In genomic region chr17:78828470-78829185, GRCh38 we compare ENCODE assay signal across 9 cellular contexts. TPM values are rescaled to one million over a fixed set of nuclear protein-coding genes. Genes with fewer than 3 reads are reported as not detected.
A peak's percentile ranks its signal among the peaks of the same experiment; 100 is the strongest.
DNase-seq lines count a peak whose midpoint lies in the region; ATAC-seq, FAIRE-seq and TF ChIP-seq lines count a peak whose summit lies in the region.
"Had no signal": no experiment of that assay in that cellular context is flagged by ENCODE, and none has a peak within 500 bp of the region (broad histone marks: within the 10 kb centered on the region; RNA-seq: fewer than 3 reads in every experiment).

No MANE protein-coding gene starts in this region.

- no peaks in the 10 kb centered on the region for H3K9me3 Mint-ChIP-seq in HFFc6
- H3K9me3 Mint-ChIP-seq in activated T-helper 17 cell treated with anti-CD3 and anti-CD28 coated beads, Interleukin-2, amount 50 U/mL, for 72 hours: no peaks in the 10 kb centered on the region

- TF ChIP-seq CTCF in D721Med (IDR thresholded peaks at IDR 0.05; ENCODE audit: insufficient read depth, missing control alignments) (peak; percentile 36), HFFc6 (IDR thresholded peaks at IDR 0.05) (peak; percentile 67)

- no peak overlapping the region for H3K4me3 Mint-ChIP-seq in HFFc6
- H3K4me3 Mint-ChIP-seq in activated T-helper 17 cell treated with anti-CD3 and anti-CD28 coated beads, Interleukin-2, amount 50 U/mL, for 72 hours: no peak overlapping the region

- no peak overlapping the region for H3K27ac Mint-ChIP-seq in HFFc6
- H3K27ac Mint-ChIP-seq in activated T-helper 17 cell treated with anti-CD3 and anti-CD28 coated beads, Interleukin-2, amount 50 U/mL, for 72 hours: peak overlapping the region; percentile 59

- no peak overlapping the region for H3K27ac ChIP-seq in caudate nucleus (ENCODE audit: low read depth, low read length)

- H3K27me3 Mint-ChIP-seq in HFFc6 (ENCODE audit: insufficient read depth): peaks cover 4% of the 10 kb centered on the region
- H3K27me3 Mint-ChIP-seq in activated T-helper 17 cell treated with anti-CD3 and anti-CD28 coated beads, Interleukin-2, amount 50 U/mL, for 72 hours: no peaks in the 10 kb centered on the region

- peak; percentile 63 for ATAC-seq in activated T-helper 17 cell treated with anti-CD3 and anti-CD28 coated beads, Interleukin-2, amount 50 U/mL, for 72 hours (replicated peaks)

- FAIRE-seq in D721Med (lab: Jason Lieb, UNC): no peak

- DNase-seq in D721Med (ENCODE audit: insufficient read length, low spot score) (no peak), HFFc6 (peak; percentile 65), kidney tubule cell (ENCODE audit: low spot score) (peak; percentile 60), putamen (ENCODE audit: low spot score) (no peak), anterior cingulate cortex (lab: John Stamatoyannopoulos, UW) (no peak), caudate nucleus (lab: John Stamatoyannopoulos, UW) (no peak), NCI-H1092 (lab: John Stamatoyannopoulos, UW) (no peak)
- DNase-seq: stimulated activated CD4-positive, alpha-beta T cell treated with anti-CD3 and anti-CD28 coated beads, Interleukin-4, amount 100 ng/mL, for 24 hours had no signal

- peaks cover 35% of the 10 kb centered on the region for H3K4me1 Mint-ChIP-seq in HFFc6 (ENCODE audit: low read depth)
- peaks cover 22% of the 10 kb centered on the region for H3K4me1 Mint-ChIP-seq in activated T-helper 17 cell treated with anti-CD3 and anti-CD28 coated beads, Interleukin-2, amount 50 U/mL, for 72 hours

- H3K36me3 Mint-ChIP-seq in HFFc6 (ENCODE audit: low read depth): peaks cover 55% of the 10 kb centered on the region
- H3K36me3 Mint-ChIP-seq in activated T-helper 17 cell treated with anti-CD3 and anti-CD28 coated beads, Interleukin-2, amount 50 U/mL, for 72 hours (ENCODE audit: low read depth): peaks cover 100% of the 10 kb centered on the region

RNA-seq across cellular contexts. Expression of gene USP36, which starts 12.0 kb away (rescaled TPM):
- total RNA-seq in HFFc6 (2021; fragmentation: NEBNext Ultra II Directional; extraction: Animal tissue kit (Norgen Biotek cat#: 25700)): 10 to 100 TPM; 43.6 to 50.3 (median 46.2) TPM
- 100 to 1,000 TPM in 1 of 2 donors, 10 to 100 TPM in 1; 95.3 to 139 TPM for total RNA-seq in activated T-helper 17 cell treated with anti-CD3 and anti-CD28 coated beads, Interleukin-2, amount 50 U/mL, for 72 hours

RNA-seq across cellular contexts. Expression of gene CYTH1, which starts 46.6 kb away (rescaled TPM):
- 10 to 100 TPM in 4 of 6 experiments, 1 to 10 TPM in 2; 7.7 to 15.3 (median 10.9) TPM for total RNA-seq in HFFc6 (2021; fragmentation: NEBNext Ultra II Directional; extraction: Animal tissue kit (Norgen Biotek cat#: 25700))
- total RNA-seq in activated T-helper 17 cell treated with anti-CD3 and anti-CD28 coated beads, Interleukin-2, amount 50 U/mL, for 72 hours: 100 to 1,000 TPM; 173 to 195 TPM

Comparison
In these comparisons a context has a peak if more than half of its experiments do, and no peak if none do; other contexts are left out.
1. DNase-seq: peak in HFFc6 (single experiment) and kidney tubule cell (single experiment); none in D721Med (single experiment), putamen (single experiment), anterior cingulate cortex (0 of 58), caudate nucleus (0 of 61) and NCI-H1092 (single experiment).
2. RNA of gene CYTH1, which starts 46.6 kb away (total RNA-seq): 173 to 195 TPM in activated T-helper 17 cell treated with anti-CD3 and anti-CD28 coated beads, Interleukin-2, amount 50 U/mL, for 72 hours; 7.7 to 15.3 TPM in HFFc6; every median in the first group is over 10 times any median in the second.